8 cellular contexts compared by ENCODE assay signal in the genomic region with DNA sequence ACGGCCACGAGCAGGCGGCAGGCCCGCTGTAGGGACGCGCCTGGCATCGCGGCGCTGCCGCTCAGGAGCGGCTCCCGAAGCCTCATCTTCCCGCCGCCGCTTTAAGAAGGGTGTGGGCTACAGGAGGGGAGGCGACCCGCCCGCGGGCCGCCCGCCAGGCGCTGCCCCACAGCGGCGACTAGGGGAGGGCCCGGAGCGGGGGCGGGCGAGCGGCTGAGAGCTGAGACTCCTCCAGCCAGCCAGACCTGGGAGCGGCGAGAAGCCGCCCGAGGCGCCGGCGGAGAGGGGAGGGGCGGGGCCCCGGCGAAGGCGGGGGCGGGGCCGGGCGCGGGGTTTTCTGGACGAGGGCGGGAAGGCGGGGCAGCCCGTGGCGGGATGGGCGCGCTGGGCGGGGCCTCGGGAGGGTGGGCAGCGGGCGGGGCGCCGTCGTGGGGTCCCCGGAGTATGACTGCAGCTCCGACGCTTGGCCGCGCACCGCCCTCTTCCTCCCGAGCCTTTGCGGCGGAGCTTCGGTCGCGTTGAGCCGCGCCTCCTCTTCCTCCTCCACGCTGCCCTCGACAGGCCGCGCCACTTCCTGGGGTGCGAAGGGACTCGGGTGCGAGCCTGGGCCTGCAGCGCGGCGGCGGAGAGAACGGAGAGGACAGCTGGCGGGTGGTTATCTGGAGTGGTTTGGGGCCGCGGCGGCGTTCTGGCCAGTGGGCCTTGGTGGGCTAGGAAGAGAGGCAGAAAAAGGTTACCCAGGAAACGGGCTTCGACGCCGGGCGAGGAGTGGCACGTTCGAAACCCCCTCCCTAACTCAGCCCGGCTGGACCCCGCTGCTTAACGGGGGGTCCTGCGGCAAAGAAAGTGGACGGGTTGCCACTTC. TPM values are rescaled to one million over a fixed set of nuclear protein-coding genes. Genes with fewer than 3 reads are reported as not detected.
DNase-seq lines count a peak whose midpoint lies in the region; TF ChIP-seq lines count a peak whose summit lies in the region.

A gene with protein sequence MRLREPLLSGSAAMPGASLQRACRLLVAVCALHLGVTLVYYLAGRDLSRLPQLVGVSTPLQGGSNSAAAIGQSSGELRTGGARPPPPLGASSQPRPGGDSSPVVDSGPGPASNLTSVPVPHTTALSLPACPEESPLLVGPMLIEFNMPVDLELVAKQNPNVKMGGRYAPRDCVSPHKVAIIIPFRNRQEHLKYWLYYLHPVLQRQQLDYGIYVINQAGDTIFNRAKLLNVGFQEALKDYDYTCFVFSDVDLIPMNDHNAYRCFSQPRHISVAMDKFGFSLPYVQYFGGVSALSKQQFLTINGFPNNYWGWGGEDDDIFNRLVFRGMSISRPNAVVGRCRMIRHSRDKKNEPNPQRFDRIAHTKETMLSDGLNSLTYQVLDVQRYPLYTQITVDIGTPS (minus strand): TSS at position 253 of the 865 bp plus-strand sequence. CDS start 167 bp downstream, at position 86.

- H3K36me3 ChIP-seq in HAP-1 (replicated peaks) (no peaks in the 10 kb centered on the region), MM.1S (replicated peaks; ENCODE audit: insufficient read depth, low read length) (no peaks in the 10 kb centered on the region), SJSA1 (peaks cover 4% of the 10 kb centered on the region; the same call in 1 of the 2 replicates), neural progenitor cell (no peaks in the 10 kb centered on the region), stomach smooth muscle (ENCODE audit: control insufficient read depth in 2 of 2, insufficient read depth in 2 of 2, low read length in 2 of 2) (no peaks in the 10 kb centered on the region)

- H3K4me1 Mint-ChIP-seq in neural progenitor cell = peaks cover 36% of the 10 kb centered on the region

- H3K9me3 ChIP-seq in HAP-1 (no peaks in the 10 kb centered on the region), MM.1S (replicated peaks; ENCODE audit: insufficient read depth, low read length) (no peaks in the 10 kb centered on the region), SJSA1 (replicated peaks) (no peaks in the 10 kb centered on the region), neural progenitor cell (ENCODE audit: low read depth) (no peaks in the 10 kb centered on the region), stomach smooth muscle (ENCODE audit: control insufficient read depth in 2 of 2, low read length in 2 of 2) (no peaks in the 10 kb centered on the region)

- H3K4me3 Mint-ChIP-seq in neural progenitor cell = peak within 1 kb of the TSS; percentile 91

- H3K27me3 ChIP-seq in HAP-1 (ENCODE audit: low read depth) (no peaks in the 10 kb centered on the region), MM.1S (replicated peaks; ENCODE audit: insufficient read depth, low read length) (no peaks in the 10 kb centered on the region), SJSA1 (replicated peaks) (no peaks in the 10 kb centered on the region), neural progenitor cell (peaks cover 50% of the 10 kb centered on the region), stomach smooth muscle (ENCODE audit: control insufficient read depth in 1 of 2, insufficient read depth in 2 of 2, low read length in 2 of 2) (no peaks in the 10 kb centered on the region)

- H2AFZ ChIP-seq in MM.1S (ENCODE audit: low read length) = peak within 1 kb of the TSS; percentile 88
- H2AFZ ChIP-seq in neural progenitor cell (replicated peaks) = peak within 1 kb of the TSS; percentile 99

- in situ Hi-C loops in HAP-1 (cut with MboI; ENCODE audit: low sequenced_read_pairs) = no loop called here

- peak within 1 kb of the TSS; percentile 64 for H3K4me3 ChIP-seq in HAP-1
- H3K4me3 ChIP-seq in MM.1S (ENCODE audit: low read length) = peak within 1 kb of the TSS; percentile 93
- peak within 1 kb of the TSS; percentile 86 for H3K4me3 ChIP-seq in SJSA1
- H3K4me3 ChIP-seq in foreskin fibroblast (ENCODE audit: low read depth in 1 of 2, low read length in 2 of 2) = peak within 1 kb of the TSS; percentile 92 to 97
- peak within 1 kb of the TSS; percentile 75 for H3K4me3 ChIP-seq in neural progenitor cell
- peak within 1 kb of the TSS; percentile 76 to 87 for H3K4me3 ChIP-seq in stomach smooth muscle (ENCODE audit: low read length in 2 of 2)

- peaks cover 14% of the 10 kb centered on the region for H3K27me3 Mint-ChIP-seq in neural progenitor cell (ENCODE audit: insufficient read depth, low read depth)

- H3K9me2 ChIP-seq in MM.1S (replicated peaks; ENCODE audit: insufficient read depth, low read length) = no peaks in the 10 kb centered on the region

- no peaks in the 10 kb centered on the region for H3K36me3 Mint-ChIP-seq in neural progenitor cell

- H3K9me3 Mint-ChIP-seq in neural progenitor cell = no peaks in the 10 kb centered on the region

- H4K20me1 ChIP-seq in MM.1S (ENCODE audit: insufficient read depth, low read length) (no peaks in the 10 kb centered on the region), neural progenitor cell (ENCODE audit: low read depth) (peaks cover 7% of the 10 kb centered on the region)

- peak within 1 kb of the TSS; percentile 98 for H3K4me2 ChIP-seq in MM.1S (ENCODE audit: low read depth, low read length)
- peak within 1 kb of the TSS; percentile 87 for H3K4me2 ChIP-seq in neural progenitor cell

- peaks cover 20% of the 10 kb centered on the region for H3K4me1 ChIP-seq in HAP-1
- H3K4me1 ChIP-seq in MM.1S (ENCODE audit: low read length) = peaks cover 24% of the 10 kb centered on the region
- H3K4me1 ChIP-seq in SJSA1 (replicated peaks) = peaks cover 21% of the 10 kb centered on the region
- peaks cover 9% of the 10 kb centered on the region for H3K4me1 ChIP-seq in neural progenitor cell
- H3K4me1 ChIP-seq in stomach smooth muscle (ENCODE audit: control insufficient read depth, insufficient read depth, low read length) = peaks cover 43% of the 10 kb centered on the region

- H3F3A ChIP-seq in MM.1S (ENCODE audit: insufficient read depth, low read length) (peaks cover 35% of the 10 kb centered on the region), neural progenitor cell (ENCODE audit: low read depth) (peaks cover 14% of the 10 kb centered on the region)

- peak within 1 kb of the TSS; percentile 85 for H3K27ac ChIP-seq in MM.1S (ENCODE audit: low read length)
- peak within 1 kb of the TSS; percentile 62 for H3K27ac ChIP-seq in SJSA1
- H3K27ac ChIP-seq in neural progenitor cell = no peak within 1 kb of the TSS
- peak within 1 kb of the TSS; percentile 88 for H3K27ac ChIP-seq in stomach smooth muscle (ENCODE audit: low read length)

- H3K27ac Mint-ChIP-seq in neural progenitor cell = peak within 1 kb of the TSS; percentile 53

- H3K9ac ChIP-seq in MM.1S (ENCODE audit: low read length) = peak within 1 kb of the TSS; percentile 91
- peak within 1 kb of the TSS; percentile 51 for H3K9ac ChIP-seq in neural progenitor cell
- H3K9ac ChIP-seq in stomach smooth muscle (ENCODE audit: low read length in 2 of 2) = peak within 1 kb of the TSS; percentile 79 to 90

- TF ChIP-seq CTCF in MM.1S (IDR thresholded peaks at IDR 0.05; ENCODE audit: low read length) (no peak), foreskin fibroblast (IDR thresholded peaks at IDR 0.05; ENCODE audit: low read depth, low read length) (no peak), neural progenitor cell (IDR thresholded peaks at IDR 0.05) (no peak)

- H3K79me2 ChIP-seq in MM.1S (ENCODE audit: low read length) (peaks cover 45% of the 10 kb centered on the region), neural progenitor cell (ENCODE audit: low read depth) (peaks cover 7% of the 10 kb centered on the region)

- peak; percentile 94 for DNase-seq in GDM1 (lab: John Stamatoyannopoulos, UW)
- peak; percentile 83 to 97 for DNase-seq in HAP-1 (ENCODE audit: low spot score in 2 of 2)
- peak; percentile 96 for DNase-seq in MM.1S
- DNase-seq in SJSA1 (ENCODE audit: low read depth in 1 of 2, low spot score in 2 of 2) = peak; percentile 76 to 88
- peak; percentile 96 for DNase-seq in activated gamma-delta T cell treated with anti-CD3 and anti-CD28 coated beads, Interleukin-2, amount 50 U/mL, for 16 hours (ENCODE audit: low read depth)
- DNase-seq in foreskin fibroblast = peak; percentile 92 to 97
- peak; percentile 93 for DNase-seq in neural progenitor cell (ENCODE audit: low spot score)

RNA-seq across cellular contexts. Expression of the gene that starts here (rescaled TPM):
- 2.6 and 4.7 TPM in 2 replicates for total RNA-seq in SJSA1 (2014; rRNA removed; shearing (Covaris generic))
- 7.3 and 7.5 TPM in 2 replicates for total RNA-seq in neural progenitor cell (ENCODE audit: low replicate concordance)
